Comparison of ENCODE assay signal across 16 cellular contexts in genomic region chr16:84930298-84931106, GRCh38.
DNase-seq lines count a peak whose midpoint lies in the region; ATAC-seq and TF ChIP-seq lines count a peak whose summit lies in the region.
"Had no signal": no experiment of that assay in that cellular context is flagged by ENCODE, and none has a peak within 500 bp of the region (broad histone marks: within the 10 kb centered on the region; RNA-seq: fewer than 3 reads in every experiment).

No MANE protein-coding gene starts in this region.

- H2AFZ ChIP-seq in GM23338 = no peak overlapping the region; the same call in 1 of the 2 replicates

- H4K20me1 ChIP-seq in GM23338 (replicated peaks; ENCODE audit: insufficient read depth) = no peaks in the 10 kb centered on the region

- H3K27ac Mint-ChIP-seq in activated naive CD8-positive, alpha-beta T cell treated with anti-CD3 and anti-CD28 coated beads, Interleukin-2, amount 10 ng/mL, durations not matched to agents 7 days and 5 days = no peak overlapping the region
- no peak overlapping the region for H3K27ac Mint-ChIP-seq in GM23338
- H3K27ac Mint-ChIP-seq: HFFc6, progenitor cell of endocrine pancreas had no signal

- no peaks in the 10 kb centered on the region for H3K79me2 ChIP-seq in GM23338 (replicated peaks; ENCODE audit: insufficient read depth)

- no peak overlapping the region for H3K4me2 ChIP-seq in GM23338

- H3K27ac ChIP-seq in GM23338 (ENCODE audit: low read depth) = no peak overlapping the region
- H3K27ac ChIP-seq: lower lobe of right lung had no signal

- H3K27me3 Mint-ChIP-seq in activated naive CD8-positive, alpha-beta T cell treated with anti-CD3 and anti-CD28 coated beads, Interleukin-2, amount 10 ng/mL, durations not matched to agents 7 days and 5 days = no peaks in the 10 kb centered on the region
- peaks cover 5% of the 10 kb centered on the region for H3K27me3 Mint-ChIP-seq in GM23338 (ENCODE audit: insufficient read depth, low read depth, poor library complexity)

- no peaks in the 10 kb centered on the region for H3K4me1 Mint-ChIP-seq in activated naive CD8-positive, alpha-beta T cell treated with anti-CD3 and anti-CD28 coated beads, Interleukin-2, amount 10 ng/mL, durations not matched to agents 7 days and 5 days
- peaks cover 3% of the 10 kb centered on the region; the same call in 1 of the 3 replicates for H3K4me1 Mint-ChIP-seq in GM23338

- POLR2A ChIA-PET in activated naive CD8-positive, alpha-beta T cell treated with anti-CD3 and anti-CD28 coated beads, Interleukin-2, amount 10 ng/mL, durations not matched to agents 7 days and 5 days (lab: Charles Lee) = no interaction called here

- no peaks in the 10 kb centered on the region for H3K27me3 ChIP-seq in GM23338 (ENCODE audit: insufficient read depth)

- no peaks in the 10 kb centered on the region for H3K36me3 Mint-ChIP-seq in activated naive CD8-positive, alpha-beta T cell treated with anti-CD3 and anti-CD28 coated beads, Interleukin-2, amount 10 ng/mL, durations not matched to agents 7 days and 5 days
- H3K36me3 Mint-ChIP-seq in GM23338 (ENCODE audit: low read depth) = no peaks in the 10 kb centered on the region; the same call in 2 of the 3 replicates
- H3K36me3 Mint-ChIP-seq: naive B cell had no signal

- no peaks in the 10 kb centered on the region for H3K9me2 ChIP-seq in GM23338 (ENCODE audit: insufficient read depth)

- H3F3A ChIP-seq in GM23338 (replicated peaks; ENCODE audit: low read depth) = no peaks in the 10 kb centered on the region

- H3K4me3 ChIP-seq in GM23338 = no peak overlapping the region
- H3K4me3 ChIP-seq: lower lobe of right lung had no signal

- H3K36me3 ChIP-seq in GM23338 (ENCODE audit: insufficient read depth) = no peaks in the 10 kb centered on the region
- H3K36me3 ChIP-seq: lower lobe of right lung had no signal

- H3K9me3 Mint-ChIP-seq in activated naive CD8-positive, alpha-beta T cell treated with anti-CD3 and anti-CD28 coated beads, Interleukin-2, amount 10 ng/mL, durations not matched to agents 7 days and 5 days = no peaks in the 10 kb centered on the region
- H3K9me3 Mint-ChIP-seq in GM23338 = no peaks in the 10 kb centered on the region; the same call in 2 of the 3 replicates

- no peaks in the 10 kb centered on the region for H3K4me1 ChIP-seq in GM23338 (ENCODE audit: insufficient read depth)

- peak; percentile 7 for DNase-seq in stimulated activated CD8-positive, alpha-beta memory T cell treated with anti-CD3 and anti-CD28 coated beads, Interleukin-4, amount 100 ng/mL, for 24 hours (ENCODE audit: low read depth)
- DNase-seq in stimulated activated CD8-positive, alpha-beta memory T cell treated with anti-CD3 and anti-CD28 coated beads, Interleukin-4, amount 100 ng/mL, for 48 hours = no peak
- no peak for DNase-seq in activated naive CD8-positive, alpha-beta T cell treated with anti-CD3 and anti-CD28 coated beads, Interleukin-2, amount 10 ng/mL, durations not matched to agents 7 days and 5 days
- DNase-seq in omental fat pad (ENCODE audit: low spot score) = peak; percentile 71
- DNase-seq in SW480 (ENCODE audit: low spot score) = no peak
- DNase-seq in middle frontal gyrus (ENCODE audit: extremely low spot score, low spot score) = no peak
- DNase-seq in NCI-H226 = no peak
- DNase-seq in GM23338 (ENCODE audit: low spot score) = no peak
- DNase-seq: activated CD8-positive, alpha-beta memory T cell treated with anti-CD3 and anti-CD28 coated beads for 24 hours; activated gamma-delta T cell treated with Interleukin-2 at 50 U/mL for 16 hours; HFFc6; lower lobe of right lung; naive B cell; NCI-H2081; NCI-H524 treated with DMSO at 0.1 percent for 48 hours had no signal

- no peak overlapping the region for H3K4me3 Mint-ChIP-seq in activated naive CD8-positive, alpha-beta T cell treated with anti-CD3 and anti-CD28 coated beads, Interleukin-2, amount 10 ng/mL, durations not matched to agents 7 days and 5 days
- H3K4me3 Mint-ChIP-seq in GM23338 = no peak overlapping the region
- H3K4me3 Mint-ChIP-seq: HFFc6, naive B cell had no signal

- peak; percentile 15 for ATAC-seq in activated naive CD8-positive, alpha-beta T cell treated with anti-CD3 and anti-CD28 coated beads, Interleukin-2, amount 10 ng/mL, durations not matched to agents 7 days and 5 days (ENCODE audit: low read depth)
- peak; percentile 67 for ATAC-seq in omental fat pad (ENCODE audit: low FRiP score)
- ATAC-seq in GM23338 = no peak

- TF ChIP-seq CTCF in omental fat pad (IDR thresholded peaks at IDR 0.05) (no peak), GM23338 (conservative IDR thresholded peaks at IDR 0.05; ENCODE audit: low read depth in 2 of 2) (no peak)

TF ChIP-seq in GM23338, 12 proteins besides CTCF, POLR2A, EP300 and RAD21:
- TF ChIP-seq NANOG (IDR thresholded peaks at IDR 0.05; ENCODE audit: borderline replicate concordance) = no peak
TF ChIP-seq in GM23338: peak in this region for 0.

Comparison
In these comparisons a context has a peak if more than half of its experiments do, and no peak if none do; other contexts are left out.
1. DNase-seq: peak in stimulated activated CD8-positive, alpha-beta memory T cell treated with anti-CD3 and anti-CD28 coated beads, Interleukin-4, amount 100 ng/mL, for 24 hours (single experiment) and omental fat pad (single experiment); none in stimulated activated CD8-positive, alpha-beta memory T cell treated with anti-CD3 and anti-CD28 coated beads, Interleukin-4, amount 100 ng/mL, for 48 hours (single experiment), activated naive CD8-positive, alpha-beta T cell treated with anti-CD3 and anti-CD28 coated beads, Interleukin-2, amount 10 ng/mL, durations not matched to agents 7 days and 5 days (single experiment), SW480 (single experiment), middle frontal gyrus (single experiment), NCI-H226 (single experiment) and GM23338 (single experiment).